1 cellular context compared by ENCODE assay signal in the genomic region with DNA sequence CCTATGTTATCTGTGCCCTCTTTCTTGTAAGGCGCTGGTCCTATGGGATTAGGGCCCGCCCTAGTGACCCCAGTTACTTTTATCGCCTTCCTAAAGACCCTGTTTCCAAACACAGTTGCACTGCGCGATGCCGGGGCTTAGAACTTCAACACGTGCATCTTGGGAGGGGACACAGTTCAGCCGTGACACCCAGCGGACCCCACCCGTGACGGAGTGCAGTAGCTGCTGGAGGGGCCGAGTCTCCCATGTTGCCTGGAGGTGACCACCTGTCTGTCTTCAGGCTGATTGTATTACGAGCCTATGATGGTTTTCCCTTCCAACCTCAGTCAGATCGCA.
TF ChIP-seq lines count a peak whose summit lies in the region.

No MANE protein-coding gene starts in this region.

TF ChIP-seq in HepG2, 621 proteins besides CTCF, POLR2A, EP300 and RAD21 (continues in another document):
- TF ChIP-seq RXRB (CRISPR knock-in tag; IDR thresholded peaks at IDR 0.05; ENCODE audit: borderline replicate concordance) (no peak), PPARG (CRISPR knock-in tag; conservative IDR thresholded peaks at IDR 0.05) (no peak), REXO4 (CRISPR knock-in tag; IDR thresholded peaks at IDR 0.05; ENCODE audit: borderline replicate concordance) (no peak), ZNF883 (CRISPR knock-in tag; IDR thresholded peaks at IDR 0.05; ENCODE audit: not compliant biosample characterization) (peak; percentile 79), BRCA1 (CRISPR knock-in tag; IDR thresholded peaks at IDR 0.05) (no peak), ZNF44 (CRISPR knock-in tag; IDR thresholded peaks at IDR 0.05) (peak; percentile 22; the same call in 1 of the 2 replicates), ZNF274 (CRISPR knock-in tag; IDR thresholded peaks at IDR 0.05) (0 out of 2 replicates have a peak, but pooled peaks have one; percentile 17), NR2C2 (CRISPR knock-in tag; IDR thresholded peaks at IDR 0.05; ENCODE audit: borderline replicate concordance) (no peak), XBP1 (CRISPR knock-in tag; IDR thresholded peaks at IDR 0.05) (no peak), NR2F6 (IDR thresholded peaks at IDR 0.05) (peak; percentile 5; the same call in 1 of the 2 replicates), NR2F6 (CRISPR knock-in tag; IDR thresholded peaks at IDR 0.05) (no peak), ZNF75D (CRISPR knock-in tag; IDR thresholded peaks at IDR 0.05; ENCODE audit: borderline replicate concordance) (no peak), ZZZ3 (CRISPR knock-in tag; IDR thresholded peaks at IDR 0.05; ENCODE audit: borderline replicate concordance) (0 out of 2 replicates have a peak, but pooled peaks have one; percentile 47), ZNF782 (CRISPR knock-in tag; IDR thresholded peaks at IDR 0.05; ENCODE audit: borderline replicate concordance) (no peak), TEAD2 (CRISPR knock-in tag; IDR thresholded peaks at IDR 0.05) (no peak), CBX2 (IDR thresholded peaks at IDR 0.05; ENCODE audit: low read depth, low read length) (no peak), CBX2 (CRISPR knock-in tag; IDR thresholded peaks at IDR 0.05; ENCODE audit: low read depth) (no peak), MBD4 (IDR thresholded peaks at IDR 0.05; ENCODE audit: borderline replicate concordance, low read length) (no peak), KDM5A (IDR thresholded peaks at IDR 0.05; ENCODE audit: borderline replicate concordance, low read length) (peak; percentile 37; the same call in 1 of the 2 replicates), GZF1 (CRISPR knock-in tag; IDR thresholded peaks at IDR 0.05) (no peak), U2AF1 (optimal IDR thresholded peaks at IDR 0.05; ENCODE audit: low read depth, low read length) (no peak)
- TF ChIP-seq, protein P1, sequence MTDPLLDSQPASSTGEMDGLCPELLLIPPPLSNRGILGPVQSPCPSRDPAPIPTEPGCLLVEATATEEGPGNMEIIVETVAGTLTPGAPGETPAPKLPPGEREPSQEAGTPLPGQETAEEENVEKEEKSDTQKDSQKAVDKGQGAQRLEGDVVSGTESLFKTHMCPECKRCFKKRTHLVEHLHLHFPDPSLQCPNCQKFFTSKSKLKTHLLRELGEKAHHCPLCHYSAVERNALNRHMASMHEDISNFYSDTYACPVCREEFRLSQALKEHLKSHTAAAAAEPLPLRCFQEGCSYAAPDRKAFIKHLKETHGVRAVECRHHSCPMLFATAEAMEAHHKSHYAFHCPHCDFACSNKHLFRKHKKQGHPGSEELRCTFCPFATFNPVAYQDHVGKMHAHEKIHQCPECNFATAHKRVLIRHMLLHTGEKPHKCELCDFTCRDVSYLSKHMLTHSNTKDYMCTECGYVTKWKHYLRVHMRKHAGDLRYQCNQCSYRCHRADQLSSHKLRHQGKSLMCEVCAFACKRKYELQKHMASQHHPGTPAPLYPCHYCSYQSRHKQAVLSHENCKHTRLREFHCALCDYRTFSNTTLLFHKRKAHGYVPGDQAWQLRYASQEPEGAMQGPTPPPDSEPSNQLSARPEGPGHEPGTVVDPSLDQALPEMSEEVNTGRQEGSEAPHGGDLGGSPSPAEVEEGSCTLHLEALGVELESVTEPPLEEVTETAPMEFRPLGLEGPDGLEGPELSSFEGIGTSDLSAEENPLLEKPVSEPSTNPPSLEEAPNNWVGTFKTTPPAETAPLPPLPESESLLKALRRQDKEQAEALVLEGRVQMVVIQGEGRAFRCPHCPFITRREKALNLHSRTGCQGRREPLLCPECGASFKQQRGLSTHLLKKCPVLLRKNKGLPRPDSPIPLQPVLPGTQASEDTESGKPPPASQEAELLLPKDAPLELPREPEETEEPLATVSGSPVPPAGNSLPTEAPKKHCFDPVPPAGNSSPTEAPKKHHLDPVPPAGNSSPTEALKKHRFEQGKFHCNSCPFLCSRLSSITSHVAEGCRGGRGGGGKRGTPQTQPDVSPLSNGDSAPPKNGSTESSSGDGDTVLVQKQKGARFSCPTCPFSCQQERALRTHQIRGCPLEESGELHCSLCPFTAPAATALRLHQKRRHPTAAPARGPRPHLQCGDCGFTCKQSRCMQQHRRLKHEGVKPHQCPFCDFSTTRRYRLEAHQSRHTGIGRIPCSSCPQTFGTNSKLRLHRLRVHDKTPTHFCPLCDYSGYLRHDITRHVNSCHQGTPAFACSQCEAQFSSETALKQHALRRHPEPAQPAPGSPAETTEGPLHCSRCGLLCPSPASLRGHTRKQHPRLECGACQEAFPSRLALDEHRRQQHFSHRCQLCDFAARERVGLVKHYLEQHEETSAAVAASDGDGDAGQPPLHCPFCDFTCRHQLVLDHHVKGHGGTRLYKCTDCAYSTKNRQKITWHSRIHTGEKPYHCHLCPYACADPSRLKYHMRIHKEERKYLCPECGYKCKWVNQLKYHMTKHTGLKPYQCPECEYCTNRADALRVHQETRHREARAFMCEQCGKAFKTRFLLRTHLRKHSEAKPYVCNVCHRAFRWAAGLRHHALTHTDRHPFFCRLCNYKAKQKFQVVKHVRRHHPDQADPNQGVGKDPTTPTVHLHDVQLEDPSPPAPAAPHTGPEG (CRISPR knock-in tag; IDR thresholded peaks at IDR 0.05) = no peak
- TF ChIP-seq, protein P2, sequence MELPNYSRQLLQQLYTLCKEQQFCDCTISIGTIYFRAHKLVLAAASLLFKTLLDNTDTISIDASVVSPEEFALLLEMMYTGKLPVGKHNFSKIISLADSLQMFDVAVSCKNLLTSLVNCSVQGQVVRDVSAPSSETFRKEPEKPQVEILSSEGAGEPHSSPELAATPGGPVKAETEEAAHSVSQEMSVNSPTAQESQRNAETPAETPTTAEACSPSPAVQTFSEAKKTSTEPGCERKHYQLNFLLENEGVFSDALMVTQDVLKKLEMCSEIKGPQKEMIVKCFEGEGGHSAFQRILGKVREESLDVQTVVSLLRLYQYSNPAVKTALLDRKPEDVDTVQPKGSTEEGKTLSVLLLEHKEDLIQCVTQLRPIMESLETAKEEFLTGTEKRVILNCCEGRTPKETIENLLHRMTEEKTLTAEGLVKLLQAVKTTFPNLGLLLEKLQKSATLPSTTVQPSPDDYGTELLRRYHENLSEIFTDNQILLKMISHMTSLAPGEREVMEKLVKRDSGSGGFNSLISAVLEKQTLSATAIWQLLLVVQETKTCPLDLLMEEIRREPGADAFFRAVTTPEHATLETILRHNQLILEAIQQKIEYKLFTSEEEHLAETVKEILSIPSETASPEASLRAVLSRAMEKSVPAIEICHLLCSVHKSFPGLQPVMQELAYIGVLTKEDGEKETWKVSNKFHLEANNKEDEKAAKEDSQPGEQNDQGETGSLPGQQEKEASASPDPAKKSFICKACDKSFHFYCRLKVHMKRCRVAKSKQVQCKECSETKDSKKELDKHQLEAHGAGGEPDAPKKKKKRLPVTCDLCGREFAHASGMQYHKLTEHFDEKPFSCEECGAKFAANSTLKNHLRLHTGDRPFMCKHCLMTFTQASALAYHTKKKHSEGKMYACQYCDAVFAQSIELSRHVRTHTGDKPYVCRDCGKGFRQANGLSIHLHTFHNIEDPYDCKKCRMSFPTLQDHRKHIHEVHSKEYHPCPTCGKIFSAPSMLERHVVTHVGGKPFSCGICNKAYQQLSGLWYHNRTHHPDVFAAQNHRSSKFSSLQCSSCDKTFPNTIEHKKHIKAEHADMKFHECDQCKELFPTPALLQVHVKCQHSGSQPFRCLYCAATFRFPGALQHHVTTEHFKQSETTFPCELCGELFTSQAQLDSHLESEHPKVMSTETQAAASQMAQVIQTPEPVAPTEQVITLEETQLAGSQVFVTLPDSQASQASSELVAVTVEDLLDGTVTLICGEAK (IDR thresholded peaks at IDR 0.05) = no peak
- TF ChIP-seq, protein P2 (CRISPR knock-in tag; IDR thresholded peaks at IDR 0.05) = no peak
- TF ChIP-seq, protein P3, sequence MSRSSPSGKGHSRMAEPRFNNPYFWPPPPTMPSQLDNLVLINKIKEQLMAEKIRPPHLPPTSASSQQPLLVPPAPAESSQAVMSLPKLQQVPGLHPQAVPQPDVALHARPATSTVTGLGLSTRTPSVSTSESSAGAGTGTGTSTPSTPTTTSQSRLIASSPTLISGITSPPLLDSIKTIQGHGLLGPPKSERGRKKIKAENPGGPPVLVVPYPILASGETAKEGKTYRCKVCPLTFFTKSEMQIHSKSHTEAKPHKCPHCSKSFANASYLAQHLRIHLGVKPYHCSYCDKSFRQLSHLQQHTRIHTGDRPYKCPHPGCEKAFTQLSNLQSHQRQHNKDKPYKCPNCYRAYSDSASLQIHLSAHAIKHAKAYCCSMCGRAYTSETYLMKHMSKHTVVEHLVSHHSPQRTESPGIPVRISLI (CRISPR knock-in tag; IDR thresholded peaks at IDR 0.05; ENCODE audit: borderline replicate concordance) = 0 out of 2 replicates have a peak, but pooled peaks have one; percentile 17
- TF ChIP-seq, protein P4, sequence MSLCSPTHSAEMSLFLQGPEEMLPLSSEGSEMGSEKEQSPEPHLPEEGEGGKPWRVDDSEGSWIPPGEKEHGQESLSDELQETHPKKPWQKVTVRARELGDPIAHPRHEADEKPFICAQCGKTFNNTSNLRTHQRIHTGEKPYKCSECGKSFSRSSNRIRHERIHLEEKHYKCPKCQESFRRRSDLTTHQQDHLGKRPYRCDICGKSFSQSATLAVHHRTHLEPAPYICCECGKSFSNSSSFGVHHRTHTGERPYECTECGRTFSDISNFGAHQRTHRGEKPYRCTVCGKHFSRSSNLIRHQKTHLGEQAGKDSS (CRISPR knock-in tag; IDR thresholded peaks at IDR 0.05; ENCODE audit: borderline replicate concordance, low read depth) = no peak
- TF ChIP-seq, protein P5, sequence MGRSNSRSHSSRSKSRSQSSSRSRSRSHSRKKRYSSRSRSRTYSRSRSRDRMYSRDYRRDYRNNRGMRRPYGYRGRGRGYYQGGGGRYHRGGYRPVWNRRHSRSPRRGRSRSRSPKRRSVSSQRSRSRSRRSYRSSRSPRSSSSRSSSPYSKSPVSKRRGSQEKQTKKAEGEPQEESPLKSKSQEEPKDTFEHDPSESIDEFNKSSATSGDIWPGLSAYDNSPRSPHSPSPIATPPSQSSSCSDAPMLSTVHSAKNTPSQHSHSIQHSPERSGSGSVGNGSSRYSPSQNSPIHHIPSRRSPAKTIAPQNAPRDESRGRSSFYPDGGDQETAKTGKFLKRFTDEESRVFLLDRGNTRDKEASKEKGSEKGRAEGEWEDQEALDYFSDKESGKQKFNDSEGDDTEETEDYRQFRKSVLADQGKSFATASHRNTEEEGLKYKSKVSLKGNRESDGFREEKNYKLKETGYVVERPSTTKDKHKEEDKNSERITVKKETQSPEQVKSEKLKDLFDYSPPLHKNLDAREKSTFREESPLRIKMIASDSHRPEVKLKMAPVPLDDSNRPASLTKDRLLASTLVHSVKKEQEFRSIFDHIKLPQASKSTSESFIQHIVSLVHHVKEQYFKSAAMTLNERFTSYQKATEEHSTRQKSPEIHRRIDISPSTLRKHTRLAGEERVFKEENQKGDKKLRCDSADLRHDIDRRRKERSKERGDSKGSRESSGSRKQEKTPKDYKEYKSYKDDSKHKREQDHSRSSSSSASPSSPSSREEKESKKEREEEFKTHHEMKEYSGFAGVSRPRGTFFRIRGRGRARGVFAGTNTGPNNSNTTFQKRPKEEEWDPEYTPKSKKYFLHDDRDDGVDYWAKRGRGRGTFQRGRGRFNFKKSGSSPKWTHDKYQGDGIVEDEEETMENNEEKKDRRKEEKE (IDR thresholded peaks at IDR 0.05) = no peak
- TF ChIP-seq, protein P6, sequence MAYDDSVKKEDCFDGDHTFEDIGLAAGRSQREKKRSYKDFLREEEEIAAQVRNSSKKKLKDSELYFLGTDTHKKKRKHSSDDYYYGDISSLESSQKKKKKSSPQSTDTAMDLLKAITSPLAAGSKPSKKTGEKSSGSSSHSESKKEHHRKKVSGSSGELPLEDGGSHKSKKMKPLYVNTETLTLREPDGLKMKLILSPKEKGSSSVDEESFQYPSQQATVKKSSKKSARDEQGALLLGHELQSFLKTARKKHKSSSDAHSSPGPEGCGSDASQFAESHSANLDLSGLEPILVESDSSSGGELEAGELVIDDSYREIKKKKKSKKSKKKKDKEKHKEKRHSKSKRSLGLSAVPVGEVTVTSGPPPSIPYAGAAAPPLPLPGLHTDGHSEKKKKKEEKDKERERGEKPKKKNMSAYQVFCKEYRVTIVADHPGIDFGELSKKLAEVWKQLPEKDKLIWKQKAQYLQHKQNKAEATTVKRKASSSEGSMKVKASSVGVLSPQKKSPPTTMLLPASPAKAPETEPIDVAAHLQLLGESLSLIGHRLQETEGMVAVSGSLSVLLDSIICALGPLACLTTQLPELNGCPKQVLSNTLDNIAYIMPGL (CRISPR knock-in tag; IDR thresholded peaks at IDR 0.05; ENCODE audit: borderline replicate concordance in 1 of 2, low read depth in 1 of 2) = 0 out of 4 replicates have a peak, but pooled peaks of 1 of the 2 experiments have one; percentile 33
